ENCODE assay signal across 21 cellular contexts in the genomic region with DNA sequence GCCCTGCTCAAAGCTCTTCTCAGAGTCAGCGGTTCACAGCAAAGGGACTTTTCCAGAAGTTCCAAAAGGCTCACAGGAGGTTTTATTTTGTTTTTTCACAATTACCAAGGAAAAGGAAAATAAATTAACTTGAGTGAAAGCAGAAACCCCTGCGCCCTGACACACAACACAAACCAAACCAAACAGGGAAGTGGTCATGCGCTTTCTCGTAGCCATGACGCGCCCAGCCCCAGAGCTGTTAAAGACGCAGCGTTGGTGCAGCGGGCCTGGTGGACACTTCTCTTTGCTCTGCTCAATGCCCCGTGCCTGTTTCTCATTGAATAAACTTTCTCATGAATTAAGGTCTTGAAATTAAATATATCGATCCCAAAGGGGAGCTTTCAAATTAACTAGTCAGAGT.
DNase-seq lines count a peak whose midpoint lies in the region; ATAC-seq and TF ChIP-seq lines count a peak whose summit lies in the region.
"Had no signal": no experiment of that assay in that cellular context is flagged by ENCODE, and none has a peak within 500 bp of the region (broad histone marks: within the 10 kb centered on the region; RNA-seq: fewer than 3 reads in every experiment).

No MANE protein-coding gene starts in this region.

- intact Hi-C loops in activated T-helper 1 cell treated with anti-CD3 and anti-CD28 coated beads, Interleukin-12 subunit alpha, Interleukin-12 subunit beta, Interleukin-2, Interleukin-4 antibody, amounts not matched to agents 30 ng/mL and 10 ng/mL and 1 ng/mL, durations not matched to agents 14 hours and 24 hours and 36 hours (cut with micrococcal nuclease), result no loop called here
- intact Hi-C loops in transverse colon (cut with DNase I; ENCODE audit: low total_unique reads), result loop anchor here (2.0 kb wide), 1 partner anchor 53 kb away; no protein-coding TSS in a partner anchor

- peaks cover 3% of the 10 kb centered on the region for H3K36me3 Mint-ChIP-seq in activated naive CD8-positive, alpha-beta T cell treated with anti-CD3 and anti-CD28 coated beads, Interleukin-2, amount 10 ng/mL, durations not matched to agents 7 days and 5 days
- H3K36me3 Mint-ChIP-seq in activated naive CD8-positive, alpha-beta T cell treated with anti-CD3 and anti-CD28 coated beads for 36 hours, result no peaks in the 10 kb centered on the region
- no peaks in the 10 kb centered on the region for H3K36me3 Mint-ChIP-seq in activated T-helper 1 cell treated with anti-CD3 and anti-CD28 coated beads, Interleukin-12 subunit alpha, Interleukin-12 subunit beta, Interleukin-2, Interleukin-4 antibody, amounts not matched to agents 30 ng/mL and 10 ng/mL and 1 ng/mL, durations not matched to agents 14 hours and 24 hours and 36 hours (ENCODE audit: low read depth)
- no peaks in the 10 kb centered on the region for H3K36me3 Mint-ChIP-seq in CD8-positive, alpha-beta memory T cell
- H3K36me3 Mint-ChIP-seq in natural killer cell treated with Interleukin-12 subunit alpha and Interleukin-12 subunit beta and Interleukin-15 and Interleukin-18, amount 100 ng/mL, for 72 hours, result no peaks in the 10 kb centered on the region

- ATAC-seq in activated naive CD8-positive, alpha-beta T cell treated with anti-CD3 and anti-CD28 coated beads, Interleukin-2, amount 10 ng/mL, durations not matched to agents 7 days and 5 days (ENCODE audit: low read depth), result peak; percentile 42
- ATAC-seq in omental fat pad (ENCODE audit: low FRiP score), result no peak
- no peak for ATAC-seq in natural killer cell treated with Interleukin-12 subunit alpha and Interleukin-12 subunit beta and Interleukin-15 and Interleukin-18, amount 100 ng/mL, for 72 hours
- ATAC-seq: left ventricle myocardium superior had no signal

- WGBS in transverse colon (ENCODE audit: low coverage in 1 of 2), 2 donors, result 65 to 71% methylated on average over 6 to 11 of the region's 11 CpGs

- peak overlapping the region in 1 of 2 donors; percentile 8 for H3K4me3 ChIP-seq in muscle layer of colon (ENCODE audit: low read depth in 1 of 2, low read length in 2 of 2)
- no peak overlapping the region for H3K4me3 ChIP-seq in transverse colon
- H3K4me3 ChIP-seq in CD8-positive, alpha-beta memory T cell (ENCODE audit: low read length), result no peak overlapping the region
- H3K4me3 ChIP-seq: cardiac muscle cell, esophagus muscularis mucosa, tibial nerve had no signal

- H3K27me3 Mint-ChIP-seq in activated naive CD8-positive, alpha-beta T cell treated with anti-CD3 and anti-CD28 coated beads, Interleukin-2, amount 10 ng/mL, durations not matched to agents 7 days and 5 days, result peaks cover 6% of the 10 kb centered on the region
- H3K27me3 Mint-ChIP-seq in activated naive CD8-positive, alpha-beta T cell treated with anti-CD3 and anti-CD28 coated beads for 36 hours, result no peaks in the 10 kb centered on the region
- no peaks in the 10 kb centered on the region for H3K27me3 Mint-ChIP-seq in activated T-helper 1 cell treated with anti-CD3 and anti-CD28 coated beads, Interleukin-12 subunit alpha, Interleukin-12 subunit beta, Interleukin-2, Interleukin-4 antibody, amounts not matched to agents 30 ng/mL and 10 ng/mL and 1 ng/mL, durations not matched to agents 14 hours and 24 hours and 36 hours (ENCODE audit: insufficient read depth)
- no peaks in the 10 kb centered on the region for H3K27me3 Mint-ChIP-seq in CD8-positive, alpha-beta memory T cell
- no peaks in the 10 kb centered on the region for H3K27me3 Mint-ChIP-seq in natural killer cell treated with Interleukin-12 subunit alpha and Interleukin-12 subunit beta and Interleukin-15 and Interleukin-18, amount 100 ng/mL, for 72 hours

- no peak for TF ChIP-seq CTCF in transverse colon (IDR thresholded peaks at IDR 0.05)
- no peak for TF ChIP-seq CTCF in omental fat pad (IDR thresholded peaks at IDR 0.05)

- POLR2A ChIA-PET in activated naive CD8-positive, alpha-beta T cell treated with anti-CD3 and anti-CD28 coated beads, Interleukin-2, amount 10 ng/mL, durations not matched to agents 7 days and 5 days (lab: Charles Lee), result no interaction called here
- POLR2A ChIA-PET in CD8-positive, alpha-beta memory T cell (lab: Charles Lee), result no interaction called here

- CTCF ChIA-PET in CD8-positive, alpha-beta memory T cell (lab: Charles Lee), result interaction anchor here (0.8 to 1.2 kb wide), 2 partner anchors 12 to 20 kb away, joined by 4 read pairs; no protein-coding TSS in a partner anchor

- no peaks in the 10 kb centered on the region for H3K27me3 ChIP-seq in muscle layer of colon (ENCODE audit: control insufficient read depth in 1 of 2, insufficient read depth in 2 of 2, low read length in 2 of 2)
- H3K27me3 ChIP-seq in transverse colon, result no peaks in the 10 kb centered on the region
- no peaks in the 10 kb centered on the region for H3K27me3 ChIP-seq in CD8-positive, alpha-beta memory T cell (ENCODE audit: insufficient read depth, low read length, poor library complexity, severe bottlenecking)
- H3K27me3 ChIP-seq: cardiac muscle cell, esophagus muscularis mucosa, tibial nerve had no signal

- in situ Hi-C loops in transverse colon (cut with MboI; ENCODE audit: low pct_ligation_motif_present in 1 of 4, low pct_unique_long_range_greater_than_20kb in 1 of 4, low sequenced_read_pairs in 3 of 4), result loop anchor here in 1 of 4 donors (25.0 kb wide), 1 partner anchor 723 kb away; no protein-coding TSS in a partner anchor

- no peak for TF ChIP-seq POLR2A in transverse colon (IDR thresholded peaks at IDR 0.05)

- TF ChIP-seq EP300 in transverse colon (IDR thresholded peaks at IDR 0.05; ENCODE audit: low read depth), result peak; percentile 79

- H3K27ac Mint-ChIP-seq in activated naive CD8-positive, alpha-beta T cell treated with anti-CD3 and anti-CD28 coated beads, Interleukin-2, amount 10 ng/mL, durations not matched to agents 7 days and 5 days, result no peak overlapping the region
- H3K27ac Mint-ChIP-seq in activated naive CD8-positive, alpha-beta T cell treated with anti-CD3 and anti-CD28 coated beads for 36 hours, result no peak overlapping the region
- peak overlapping the region; percentile 35 for H3K27ac Mint-ChIP-seq in activated T-helper 1 cell treated with anti-CD3 and anti-CD28 coated beads, Interleukin-12 subunit alpha, Interleukin-12 subunit beta, Interleukin-2, Interleukin-4 antibody, amounts not matched to agents 30 ng/mL and 10 ng/mL and 1 ng/mL, durations not matched to agents 14 hours and 24 hours and 36 hours
- H3K27ac Mint-ChIP-seq in CD8-positive, alpha-beta memory T cell, result no peak overlapping the region
- H3K27ac Mint-ChIP-seq in natural killer cell treated with Interleukin-12 subunit alpha and Interleukin-12 subunit beta and Interleukin-15 and Interleukin-18, amount 100 ng/mL, for 72 hours, result no peak overlapping the region

- H3K4me1 ChIP-seq in muscle layer of colon (ENCODE audit: insufficient read depth, low read length) (peaks cover 26% of the 10 kb centered on the region), transverse colon (peaks cover 0 to 8% (median 4%) of the 10 kb centered on the region in 4 donors)
- H3K4me1 ChIP-seq in CD8-positive, alpha-beta memory T cell (ENCODE audit: insufficient read depth, low read length), result no peaks in the 10 kb centered on the region
- H3K4me1 ChIP-seq: esophagus muscularis mucosa, parathyroid adenoma had no signal

- H3K9ac ChIP-seq in muscle layer of colon (ENCODE audit: low read length), result peak overlapping the region; percentile 20
- H3K9ac ChIP-seq: parathyroid adenoma had no signal

- H3K4me3 Mint-ChIP-seq in activated naive CD8-positive, alpha-beta T cell treated with anti-CD3 and anti-CD28 coated beads, Interleukin-2, amount 10 ng/mL, durations not matched to agents 7 days and 5 days, result no peak overlapping the region
- H3K4me3 Mint-ChIP-seq in activated naive CD8-positive, alpha-beta T cell treated with anti-CD3 and anti-CD28 coated beads for 36 hours, result no peak overlapping the region
- no peak overlapping the region for H3K4me3 Mint-ChIP-seq in activated T-helper 1 cell treated with anti-CD3 and anti-CD28 coated beads, Interleukin-12 subunit alpha, Interleukin-12 subunit beta, Interleukin-2, Interleukin-4 antibody, amounts not matched to agents 30 ng/mL and 10 ng/mL and 1 ng/mL, durations not matched to agents 14 hours and 24 hours and 36 hours
- H3K4me3 Mint-ChIP-seq in CD8-positive, alpha-beta memory T cell, result no peak overlapping the region
- H3K4me3 Mint-ChIP-seq in natural killer cell treated with Interleukin-12 subunit alpha and Interleukin-12 subunit beta and Interleukin-15 and Interleukin-18, amount 100 ng/mL, for 72 hours, result no peak overlapping the region

- peaks cover 6% of the 10 kb centered on the region for H3K4me1 Mint-ChIP-seq in activated naive CD8-positive, alpha-beta T cell treated with anti-CD3 and anti-CD28 coated beads, Interleukin-2, amount 10 ng/mL, durations not matched to agents 7 days and 5 days
- H3K4me1 Mint-ChIP-seq in activated naive CD8-positive, alpha-beta T cell treated with anti-CD3 and anti-CD28 coated beads for 36 hours, result peaks cover 5% of the 10 kb centered on the region
- peaks cover 28% of the 10 kb centered on the region for H3K4me1 Mint-ChIP-seq in activated T-helper 1 cell treated with anti-CD3 and anti-CD28 coated beads, Interleukin-12 subunit alpha, Interleukin-12 subunit beta, Interleukin-2, Interleukin-4 antibody, amounts not matched to agents 30 ng/mL and 10 ng/mL and 1 ng/mL, durations not matched to agents 14 hours and 24 hours and 36 hours (ENCODE audit: low read depth)
- no peaks in the 10 kb centered on the region for H3K4me1 Mint-ChIP-seq in CD8-positive, alpha-beta memory T cell
- no peaks in the 10 kb centered on the region for H3K4me1 Mint-ChIP-seq in natural killer cell treated with Interleukin-12 subunit alpha and Interleukin-12 subunit beta and Interleukin-15 and Interleukin-18, amount 100 ng/mL, for 72 hours (ENCODE audit: low read depth in 2 of 2)

- H3K9me3 ChIP-seq in muscle layer of colon (ENCODE audit: low read length) (no peaks in the 10 kb centered on the region), transverse colon (no peaks in the 10 kb centered on the region)
- H3K9me3 ChIP-seq in CD8-positive, alpha-beta memory T cell (ENCODE audit: low read length), result no peaks in the 10 kb centered on the region

- H3K36me3 ChIP-seq in muscle layer of colon (ENCODE audit: insufficient read depth, low read length) (no peaks in the 10 kb centered on the region), transverse colon (no peaks in the 10 kb centered on the region)
- no peaks in the 10 kb centered on the region for H3K36me3 ChIP-seq in CD8-positive, alpha-beta memory T cell (ENCODE audit: insufficient read depth, low read length)
- H3K36me3 ChIP-seq: cardiac muscle cell, esophagus muscularis mucosa, tibial nerve had no signal

- peaks cover 6% of the 10 kb centered on the region for H3K9me3 Mint-ChIP-seq in activated naive CD8-positive, alpha-beta T cell treated with anti-CD3 and anti-CD28 coated beads, Interleukin-2, amount 10 ng/mL, durations not matched to agents 7 days and 5 days
- peaks cover 3% of the 10 kb centered on the region for H3K9me3 Mint-ChIP-seq in activated naive CD8-positive, alpha-beta T cell treated with anti-CD3 and anti-CD28 coated beads for 36 hours
- H3K9me3 Mint-ChIP-seq in activated T-helper 1 cell treated with anti-CD3 and anti-CD28 coated beads, Interleukin-12 subunit alpha, Interleukin-12 subunit beta, Interleukin-2, Interleukin-4 antibody, amounts not matched to agents 30 ng/mL and 10 ng/mL and 1 ng/mL, durations not matched to agents 14 hours and 24 hours and 36 hours, result peaks cover 18% of the 10 kb centered on the region
- H3K9me3 Mint-ChIP-seq in CD8-positive, alpha-beta memory T cell, result peaks cover 0 to 4% (median 2%) of the 10 kb centered on the region in 5 donors
- no peaks in the 10 kb centered on the region for H3K9me3 Mint-ChIP-seq in natural killer cell treated with Interleukin-12 subunit alpha and Interleukin-12 subunit beta and Interleukin-15 and Interleukin-18, amount 100 ng/mL, for 72 hours

- H3K27ac ChIP-seq in muscle layer of colon (ENCODE audit: low read depth, low read length) (peak overlapping the region; percentile 88), transverse colon (peak overlapping the region; percentile 65 to 88 (median 76))
- no peak overlapping the region for H3K27ac ChIP-seq in CD8-positive, alpha-beta memory T cell (ENCODE audit: low read depth, low read length)
- H3K27ac ChIP-seq: cardiac muscle cell, esophagus muscularis mucosa, parathyroid adenoma, tibial nerve had no signal

- DNase-seq in activated naive CD8-positive, alpha-beta T cell treated with anti-CD3 and anti-CD28 coated beads, Interleukin-2, amount 10 ng/mL, durations not matched to agents 7 days and 5 days, result no peak
- no peak for DNase-seq in activated naive CD8-positive, alpha-beta T cell treated with anti-CD3 and anti-CD28 coated beads for 36 hours
- DNase-seq in activated T-helper 1 cell treated with anti-CD3 and anti-CD28 coated beads, Interleukin-12 subunit alpha, Interleukin-12 subunit beta, Interleukin-2, Interleukin-4 antibody, amounts not matched to agents 30 ng/mL and 10 ng/mL and 1 ng/mL, durations not matched to agents 14 hours and 24 hours and 36 hours (ENCODE audit: low spot score), result no peak
- DNase-seq in transverse colon (peak; percentile 54), omental fat pad (ENCODE audit: low spot score) (no peak)
- DNase-seq in CD8-positive, alpha-beta memory T cell, result no peak
- no peak for DNase-seq in natural killer cell treated with Interleukin-12 subunit alpha and Interleukin-12 subunit beta and Interleukin-15 and Interleukin-18, amount 100 ng/mL, for 72 hours (ENCODE audit: low spot score)
- DNase-seq: activated CD4-positive, CD25-positive, alpha-beta regulatory T cell; activated effector memory CD4-positive, alpha-beta T cell treated with Interleukin-2 at 50 U/mL for 16 hours; glutamatergic neuron; left ventricle myocardium superior; NCI-H146; NCI-H2227 treated with DMSO at 0.1 percent for 48 hours; SHP77 treated with DMSO at 0.1 percent for 48 hours; small intestine; stimulated activated CD8-positive, alpha-beta memory T cell treated with anti-CD3 and anti-CD28 coated beads, Interleukin-4, amount 100 ng/mL, for 48 hours had no signal
